Comparison of ENCODE assay signal across 22 cellular contexts in genomic region chr6:148959511-148959910, GRCh38.
A peak's percentile ranks its signal among the peaks of the same experiment; 100 is the strongest.
DNase-seq lines count a peak whose midpoint lies in the region; ATAC-seq and TF ChIP-seq lines count a peak whose summit lies in the region.
"Had no signal": no experiment of that assay in that cellular context is flagged by ENCODE, and none has a peak within 500 bp of the region (broad histone marks: within the 10 kb centered on the region; RNA-seq: fewer than 3 reads in every experiment).

No MANE protein-coding gene starts in this region.

- H3K4me3 ChIP-seq in cardiac muscle cell (no peak overlapping the region), vagina (no peak overlapping the region)
- H3K4me3 ChIP-seq: BLaER1 had no signal

- H3K9me3 ChIP-seq in cardiac muscle cell (ENCODE audit: low read depth) (no peaks in the 10 kb centered on the region), T-helper 17 cell (ENCODE audit: control insufficient read depth, low read length, poor library complexity, severe bottlenecking) (no peaks in the 10 kb centered on the region), vagina (no peaks in the 10 kb centered on the region)
- H3K9me3 ChIP-seq: Caco-2 had no signal

- H3K4me1 ChIP-seq in cardiac muscle cell (ENCODE audit: low read depth) (peaks cover 38% of the 10 kb centered on the region), vagina (no peaks in the 10 kb centered on the region)
- H3K4me1 ChIP-seq: Caco-2 had no signal

- ATAC-seq in Right ventricle myocardium inferior (no peak), T-helper 17 cell (no peak), T-cell (replicated peaks in 1 of 4) (no peak), GM21423 (IDR thresholded peaks at IDR 0.05; ENCODE audit: unreplicated experiment) (no peak)
- ATAC-seq: CD8-positive, alpha-beta T cell; HCT116 had no signal

- DNase-seq in cardiac muscle cell (ENCODE audit: low read depth in 1 of 2, low spot score in 1 of 2) (no peak), Right ventricle myocardium inferior (ENCODE audit: missing footprints) (no peak), T-helper 17 cell (no peak), T-cell (no peak), vagina (ENCODE audit: extremely low spot score in 2 of 2) (no peak)
- DNase-seq in activated CD4-positive, alpha-beta memory T cell treated with anti-CD3 and anti-CD28 coated beads, Interleukin-2, amount 10 ng/mL, durations not matched to agents 7 days and 5 days, result no peak
- DNase-seq: Caco-2; CD4-positive, CD25-positive, alpha-beta regulatory T cell; CD8-positive, alpha-beta T cell; DMS153; DND-41; GF-D8; GOT3; H7; HFFc6 had no signal

- H3K9me3 Mint-ChIP-seq in nephron (peaks cover 3% of the 10 kb centered on the region), T-cell (no peaks in the 10 kb centered on the region)
- peaks cover 4% of the 10 kb centered on the region for H3K9me3 Mint-ChIP-seq in activated CD4-positive, alpha-beta memory T cell treated with anti-CD3 and anti-CD28 coated beads, Interleukin-2, amount 10 ng/mL, durations not matched to agents 7 days and 5 days
- H3K9me3 Mint-ChIP-seq: CD8-positive, alpha-beta T cell; HFFc6 had no signal

- TF ChIP-seq CTCF in cardiac muscle cell (IDR thresholded peaks at IDR 0.05; ENCODE audit: low read depth, low read length), result no peak
- no peak for TF ChIP-seq CTCF in nephron (IDR thresholded peaks at IDR 0.05; ENCODE audit: unreplicated experiment in 3 of 3)
- no peak for TF ChIP-seq CTCF in vagina (IDR thresholded peaks at IDR 0.05)

- CTCF ChIA-PET in T-cell (lab: Charles Lee), result no interaction called here
- CTCF ChIA-PET in activated CD4-positive, alpha-beta memory T cell treated with anti-CD3 and anti-CD28 coated beads, Interleukin-2, amount 10 ng/mL, durations not matched to agents 7 days and 5 days (lab: Charles Lee), result no interaction called here

- intact Hi-C loops in Right ventricle myocardium inferior (cut with DNase I), result no loop called here
- intact Hi-C loops in vagina (cut with DNase I), result no loop called here

- H3K36me3 ChIP-seq in cardiac muscle cell, result no peaks in the 10 kb centered on the region
- H3K36me3 ChIP-seq in vagina, result no peaks in the 10 kb centered on the region

- H3K27ac ChIP-seq in cardiac muscle cell (peak overlapping the region; percentile 39), vagina (no peak overlapping the region)
- H3K27ac ChIP-seq: 22Rv1, BLaER1, C4-2B had no signal

- no peak for TF ChIP-seq POLR2A in vagina (IDR thresholded peaks at IDR 0.05)

- peak overlapping the region; percentile 56 for H3K27ac Mint-ChIP-seq in T-helper 17 cell
- peak overlapping the region in 2 of 3 experiments; percentile 17 to 20 for H3K27ac Mint-ChIP-seq in nephron
- H3K27ac Mint-ChIP-seq in T-cell, result no peak overlapping the region
- no peak overlapping the region for H3K27ac Mint-ChIP-seq in activated CD4-positive, alpha-beta memory T cell treated with anti-CD3 and anti-CD28 coated beads, Interleukin-2, amount 10 ng/mL, durations not matched to agents 7 days and 5 days
- H3K27ac Mint-ChIP-seq: B cell; CD4-positive, CD25-positive, alpha-beta regulatory T cell; CD8-positive, alpha-beta T cell; HFFc6 had no signal

- POLR2A ChIA-PET in T-cell (lab: Charles Lee), result no interaction called here
- POLR2A ChIA-PET in activated CD4-positive, alpha-beta memory T cell treated with anti-CD3 and anti-CD28 coated beads, Interleukin-2, amount 10 ng/mL, durations not matched to agents 7 days and 5 days (lab: Charles Lee), result no interaction called here

- no peaks in the 10 kb centered on the region for H3K27me3 Mint-ChIP-seq in T-helper 17 cell
- peaks cover 4% of the 10 kb centered on the region for H3K27me3 Mint-ChIP-seq in nephron (ENCODE audit: low read depth)
- no peaks in the 10 kb centered on the region for H3K27me3 Mint-ChIP-seq in T-cell
- no peaks in the 10 kb centered on the region for H3K27me3 Mint-ChIP-seq in activated CD4-positive, alpha-beta memory T cell treated with anti-CD3 and anti-CD28 coated beads, Interleukin-2, amount 10 ng/mL, durations not matched to agents 7 days and 5 days
- H3K27me3 Mint-ChIP-seq: B cell had no signal

- no peak overlapping the region for H3K4me3 Mint-ChIP-seq in T-helper 17 cell
- H3K4me3 Mint-ChIP-seq in nephron, result no peak overlapping the region
- no peak overlapping the region for H3K4me3 Mint-ChIP-seq in T-cell
- H3K4me3 Mint-ChIP-seq in activated CD4-positive, alpha-beta memory T cell treated with anti-CD3 and anti-CD28 coated beads, Interleukin-2, amount 10 ng/mL, durations not matched to agents 7 days and 5 days, result no peak overlapping the region
- H3K4me3 Mint-ChIP-seq: B cell; CD4-positive, CD25-positive, alpha-beta regulatory T cell; CD8-positive, alpha-beta T cell; HFFc6 had no signal

- H3K36me3 Mint-ChIP-seq in T-helper 17 cell (ENCODE audit: low read depth) (peaks cover 3% of the 10 kb centered on the region), nephron (ENCODE audit: low read depth) (peaks cover 13% of the 10 kb centered on the region), T-cell (peaks cover 9% of the 10 kb centered on the region)
- no peaks in the 10 kb centered on the region for H3K36me3 Mint-ChIP-seq in activated CD4-positive, alpha-beta memory T cell treated with anti-CD3 and anti-CD28 coated beads, Interleukin-2, amount 10 ng/mL, durations not matched to agents 7 days and 5 days (ENCODE audit: low read depth)
- H3K36me3 Mint-ChIP-seq: CD4-positive, CD25-positive, alpha-beta regulatory T cell; CD8-positive, alpha-beta T cell had no signal

- H3K27me3 ChIP-seq in cardiac muscle cell (no peaks in the 10 kb centered on the region), vagina (no peaks in the 10 kb centered on the region)
- H3K27me3 ChIP-seq: BLaER1 had no signal

- H3K4me1 Mint-ChIP-seq in T-helper 17 cell (peaks cover 9% of the 10 kb centered on the region), nephron (peaks cover 49% of the 10 kb centered on the region), T-cell (no peaks in the 10 kb centered on the region)
- no peaks in the 10 kb centered on the region for H3K4me1 Mint-ChIP-seq in activated CD4-positive, alpha-beta memory T cell treated with anti-CD3 and anti-CD28 coated beads, Interleukin-2, amount 10 ng/mL, durations not matched to agents 7 days and 5 days
- H3K4me1 Mint-ChIP-seq: CD4-positive, CD25-positive, alpha-beta regulatory T cell had no signal

Comparison
In these comparisons a context has a peak if more than half of its experiments do, and no peak if none do; other contexts are left out.
1. H3K27ac Mint-ChIP-seq: peak in T-helper 17 cell (single experiment) and nephron (2 of 3); none in T-cell (0 of 2) and activated CD4-positive, alpha-beta memory T cell treated with anti-CD3 and anti-CD28 coated beads, Interleukin-2, amount 10 ng/mL, durations not matched to agents 7 days and 5 days (single experiment).